Comparison of ENCODE assay signal across 1 cellular context in genomic region chr17:69407759-69408158, GRCh38.
TF ChIP-seq lines count a peak whose summit lies in the region.

No MANE protein-coding gene starts in this region.

TF ChIP-seq in A549, 52 proteins besides CTCF, POLR2A, EP300 and RAD21:
- TF ChIP-seq PHF8 (IDR thresholded peaks at IDR 0.05; ENCODE audit: borderline replicate concordance, low read depth) (no peak), ATOH8 (CRISPR knock-in tag; IDR thresholded peaks at IDR 0.05; ENCODE audit: low read depth) (no peak), GATA3 (IDR thresholded peaks at IDR 0.05; ENCODE audit: borderline replicate concordance) (no peak), HEYL (CRISPR knock-in tag; IDR thresholded peaks at IDR 0.05) (no peak), BHLHE40 (IDR thresholded peaks at IDR 0.05; ENCODE audit: low read depth, low read length) (no peak), ESRRA (IDR thresholded peaks at IDR 0.05; ENCODE audit: borderline replicate concordance, low read length) (no peak)
